Comparison of ENCODE assay signal across 22 cellular contexts in genomic region chr13:45943965-45944364, GRCh38.
DNase-seq lines count a peak whose midpoint lies in the region; ATAC-seq and TF ChIP-seq lines count a peak whose summit lies in the region.
"Had no signal": no experiment of that assay in that cellular context is flagged by ENCODE, and none has a peak within 500 bp of the region (broad histone marks: within the 10 kb centered on the region; RNA-seq: fewer than 3 reads in every experiment).

No MANE protein-coding gene starts in this region.

- H3K9ac ChIP-seq in SK-N-MC (ENCODE audit: insufficient read length), result peak overlapping the region; percentile 27
- H3K9ac ChIP-seq: BLaER1 treated with 17β-estradiol and CSF1 and Interleukin-3, amounts not matched to agents 10 nM and 100 nM had no signal

- H3K36me3 ChIP-seq in SK-N-MC (ENCODE audit: insufficient read depth, low read length), result no peaks in the 10 kb centered on the region
- H3K36me3 ChIP-seq: BLaER1 treated with 17β-estradiol and CSF1 and Interleukin-3, amounts not matched to agents 10 nM and 100 nM; Peyer's patch had no signal

- no peaks in the 10 kb centered on the region for H3K9me3 ChIP-seq in SK-N-MC (ENCODE audit: low read depth, low read length)
- H3K9me3 ChIP-seq: Peyer's patch had no signal

- no peak for TF ChIP-seq CTCF in fibroblast of pulmonary artery (IDR thresholded peaks at IDR 0.05; ENCODE audit: low read length, missing control alignments)

- DNase-seq in CD1c-positive myeloid dendritic cell (ENCODE audit: extremely low spot score), result peak; percentile 37
- no peak for DNase-seq in SK-N-MC (ENCODE audit: low read depth, low spot score)
- peak; percentile 40 for DNase-seq in fibroblast of pulmonary artery (ENCODE audit: low read depth)
- peak; percentile 5 for DNase-seq in non-pigmented ciliary epithelial cell (ENCODE audit: low read depth)
- DNase-seq in NCI-H748 (lab: John Stamatoyannopoulos, UW; ENCODE audit: unreplicated experiment), result no peak
- DNase-seq: ACHN; CD8-positive, alpha-beta T cell; GDM1; KG1; NCI-H1105; NCI-H146; NCI-H2029 treated with DMSO at 0.1 percent for 48 hours; NCI-H345; NCI-H524; Peyer's patch had no signal

- H3K4me3 ChIP-seq in SK-N-MC (no peak overlapping the region), fibroblast of pulmonary artery (replicated peaks; ENCODE audit: low read depth, low read length) (no peak overlapping the region)
- H3K4me3 ChIP-seq: BLaER1 treated with 17β-estradiol and CSF1 and Interleukin-3, amounts not matched to agents 10 nM and 100 nM; Peyer's patch had no signal

- no peak for ATAC-seq in HG02588 (IDR thresholded peaks at IDR 0.05; ENCODE audit: unreplicated experiment)
- ATAC-seq in HG03469 (IDR thresholded peaks at IDR 0.05; ENCODE audit: unreplicated experiment), result no peak
- no peak for ATAC-seq in HG02571 (IDR thresholded peaks at IDR 0.05; ENCODE audit: unreplicated experiment)
- ATAC-seq: CD8-positive, alpha-beta T cell; HepG2 had no signal

- peak overlapping the region; percentile 70 for H3K27ac ChIP-seq in SK-N-MC
- H3K27ac ChIP-seq: 22Rv1; BLaER1 treated with 17β-estradiol and CSF1 and Interleukin-3, amounts not matched to agents 10 nM and 100 nM; HL-60; Peyer's patch had no signal

Comparison
In these comparisons a context has a peak if more than half of its experiments do, and no peak if none do; other contexts are left out.
1. DNase-seq: peak in CD1c-positive myeloid dendritic cell (single experiment), fibroblast of pulmonary artery (single experiment) and non-pigmented ciliary epithelial cell (single experiment); none in SK-N-MC (single experiment) and NCI-H748 (single experiment).